In the genomic region with DNA sequence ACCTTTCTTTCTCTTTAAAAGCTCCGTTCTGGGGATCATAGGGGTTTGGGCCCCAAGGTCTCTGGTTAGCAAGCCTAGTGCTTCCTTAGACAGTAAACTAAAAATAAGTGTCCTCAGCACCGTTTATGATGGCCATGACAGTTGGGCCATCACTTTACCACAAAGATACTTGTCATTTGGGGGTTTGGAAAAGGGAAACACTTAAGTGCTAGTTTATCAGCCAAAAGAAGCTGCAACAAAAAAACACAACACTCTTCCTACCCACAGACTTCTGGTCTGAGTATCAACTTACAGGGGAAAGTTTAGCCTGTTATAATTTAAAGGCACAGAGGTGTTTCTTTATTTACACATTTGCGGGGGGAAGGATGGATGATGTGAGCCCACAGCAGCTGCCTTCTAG, we compare ENCODE assay signal across 12 cellular contexts.
A peak's percentile ranks its signal among the peaks of the same experiment; 100 is the strongest.
DNase-seq lines count a peak whose midpoint lies in the region; ATAC-seq, FAIRE-seq and TF ChIP-seq lines count a peak whose summit lies in the region.
"Had no signal": no experiment of that assay in that cellular context is flagged by ENCODE, and none has a peak within 500 bp of the region (broad histone marks: within the 10 kb centered on the region; RNA-seq: fewer than 3 reads in every experiment).

No MANE protein-coding gene starts in this region.

- H3K9me1 ChIP-seq in K562 (ENCODE audit: control insufficient read depth, insufficient read depth, low read length): no peaks in the 10 kb centered on the region

- peaks cover 0 to 11% (median 5%) of the 10 kb centered on the region in 7 donors for H3K9me3 Mint-ChIP-seq in CD14-positive monocyte

- H3K36me3 ChIP-seq in K562 (ENCODE audit: control insufficient read depth, insufficient read depth, low read length): no peaks in the 10 kb centered on the region

- H3K27ac Mint-ChIP-seq in CD14-positive monocyte: peak overlapping the region; percentile 65 to 91 (median 79)

- ATAC-seq in K562: no peak
- no peak for ATAC-seq in GM19397 (IDR thresholded peaks at IDR 0.05; ENCODE audit: unreplicated experiment)

- no peaks in the 10 kb centered on the region for H3K9me3 ChIP-seq in K562 (replicated peaks; ENCODE audit: control insufficient read depth, insufficient read depth, low read depth, low read length)
- H3K9me3 ChIP-seq: testis had no signal

- DNase-seq in CD14-positive monocyte (ENCODE audit: low spot score) (no peak), GM19239 (ENCODE audit: insufficient read length, low spot score) (no peak), NOMO-1 treated with dmso at 0.1 percent for 144 hours (lab: John Stamatoyannopoulos, UW; ENCODE audit: unreplicated experiment) (peak; percentile 92), K562 (ENCODE audit: extremely low read depth in 1 of 4, low spot score in 3 of 4) (no peak), NCI-H526 (lab: John Stamatoyannopoulos, UW) (no peak), D341Med (ENCODE audit: low spot score) (no peak)
- no peak for DNase-seq in stimulated activated CD4-positive, alpha-beta T cell treated with anti-CD3 and anti-CD28 coated beads, Interleukin-4, amount 100 ng/mL, for 4 hours
- DNase-seq: aorta, NCI-H524 treated with DMSO at 0.1 percent for 48 hours, testis had no signal

- CTCF ChIA-PET in K562 (lab: Yijun Ruan, JAX; ENCODE audit: low intra/inter-chr PET ratio): no interaction called here

- intact Hi-C loops in CD14-positive monocyte (cut with micrococcal nuclease) (no loop called here), K562 (cut with micrococcal nuclease) (no loop called here)

- no peak for TF ChIP-seq EP300 in K562 (IDR thresholded peaks at IDR 0.05; ENCODE audit: low read length)

- H3K4me3 ChIP-seq in K562: no peak overlapping the region
- H3K4me3 ChIP-seq: testis had no signal

- peaks cover 0 to 3% of the 10 kb centered on the region in 2 experiments; a peak in 1 of 5 replicates for H3K27me3 ChIP-seq in K562 (ENCODE audit: control insufficient read depth in 2 of 2, insufficient read depth in 2 of 2, low read length in 2 of 2)
- H3K27me3 ChIP-seq: testis had no signal

- BruUV-seq in K562 (replicated peaks; lab: Mats Ljungman, UMichigan): no TSS peak

- peaks cover 46% of the 10 kb centered on the region for H3K4me1 Mint-ChIP-seq in CD14-positive monocyte

- H4K20me1 ChIP-seq in K562 (replicated peaks; ENCODE audit: control insufficient read depth, insufficient read depth, low read length): no peaks in the 10 kb centered on the region

- H3K27me3 Mint-ChIP-seq in CD14-positive monocyte (ENCODE audit: low read depth in 3 of 3): peaks cover 0 to 2% (median 0%) of the 10 kb centered on the region in 3 donors

- FAIRE-seq in GM19239 (lab: Jason Lieb, UNC) (peak; percentile 69), K562 (lab: Jason Lieb, UNC) (no peak)
- FAIRE-seq: GM18507 had no signal

- peak overlapping the region; percentile 43 to 54 for H3K4me3 Mint-ChIP-seq in CD14-positive monocyte

- no peak overlapping the region for H3K9ac ChIP-seq in K562 (ENCODE audit: insufficient read depth in 1 of 2, low read depth in 2 of 2, low read length in 2 of 2)

- H2AFZ ChIP-seq in K562 (ENCODE audit: low read depth, low read length): no peak overlapping the region; the same call in 1 of the 2 replicates

- no peaks in the 10 kb centered on the region; a peak in 2 of 5 replicates for H3K4me1 ChIP-seq in K562 (replicated peaks in 1 of 2; ENCODE audit: control insufficient read depth in 2 of 2, insufficient read depth in 2 of 2, low read length in 2 of 2)
- H3K4me1 ChIP-seq: testis had no signal

- 13% methylated on average over 3 of the region's 3 CpGs for WGBS in K562 (ENCODE audit: insufficient coverage, low coverage, missing lambda C conversion rate)

- in situ Hi-C loops in K562 (cut with MboI): no loop called here

- no peak for TF ChIP-seq POLR2A in K562 (conservative IDR thresholded peaks at IDR 0.05)

- POLR2A ChIA-PET in K562 (lab: Yijun Ruan, JAX): interaction anchor here (0.5 kb wide), 1 partner anchor 13 kb away, joined by 3 read pairs; no protein-coding TSS in a partner anchor

- H3K27ac ChIP-seq in K562 (ENCODE audit: extremely low read depth, low read depth, low read length): 0 out of 3 replicates have a peak overlapping the region, but pooled peaks have one; percentile 7
- H3K27ac ChIP-seq: testis had no signal

- H3K4me2 ChIP-seq in K562 (ENCODE audit: insufficient read depth, low read length): no peak overlapping the region

- H3K36me3 Mint-ChIP-seq in CD14-positive monocyte: peaks cover 4 to 5% of the 10 kb centered on the region in 2 donors

- no peak for TF ChIP-seq CTCF in CD14-positive monocyte (IDR thresholded peaks at IDR 0.05)
- no peak for TF ChIP-seq CTCF in K562 (IDR thresholded peaks at IDR 0.05 in 2 of 3, conservative IDR thresholded peaks at IDR 0.05 in 1 of 3; ENCODE audit: insufficient read depth in 2 of 3, low read depth in 1 of 3, low read length in 3 of 3)

- no peaks in the 10 kb centered on the region for H3K79me2 ChIP-seq in K562 (ENCODE audit: control insufficient read depth, insufficient read depth, low read length)

- peak; percentile 4 to 17; a peak in 1 of 4 replicates for TF ChIP-seq RAD21 in K562 (CRISPR knock-in tag; conservative IDR thresholded peaks at IDR 0.05 in 1 of 2, IDR thresholded peaks at IDR 0.05 in 1 of 2)

TF ChIP-seq in K562, 482 proteins besides CTCF, POLR2A, EP300 and RAD21:
- no peak for TF ChIP-seq WHSC1 (IDR thresholded peaks at IDR 0.05; ENCODE audit: low read length)
- TF ChIP-seq ZNF384 (IDR thresholded peaks at IDR 0.05; ENCODE audit: low read depth, low read length): no peak
- TF ChIP-seq ZNF445 (CRISPR knock-in tag; IDR thresholded peaks at IDR 0.05; ENCODE audit: low read depth): peak; percentile 69; the same call in 1 of the 2 replicates
- TF ChIP-seq FOSL1 (tag; conservative IDR thresholded peaks at IDR 0.05): 0 out of 2 replicates have a peak, but pooled peaks have one; percentile 19
- TF ChIP-seq, protein P1, sequence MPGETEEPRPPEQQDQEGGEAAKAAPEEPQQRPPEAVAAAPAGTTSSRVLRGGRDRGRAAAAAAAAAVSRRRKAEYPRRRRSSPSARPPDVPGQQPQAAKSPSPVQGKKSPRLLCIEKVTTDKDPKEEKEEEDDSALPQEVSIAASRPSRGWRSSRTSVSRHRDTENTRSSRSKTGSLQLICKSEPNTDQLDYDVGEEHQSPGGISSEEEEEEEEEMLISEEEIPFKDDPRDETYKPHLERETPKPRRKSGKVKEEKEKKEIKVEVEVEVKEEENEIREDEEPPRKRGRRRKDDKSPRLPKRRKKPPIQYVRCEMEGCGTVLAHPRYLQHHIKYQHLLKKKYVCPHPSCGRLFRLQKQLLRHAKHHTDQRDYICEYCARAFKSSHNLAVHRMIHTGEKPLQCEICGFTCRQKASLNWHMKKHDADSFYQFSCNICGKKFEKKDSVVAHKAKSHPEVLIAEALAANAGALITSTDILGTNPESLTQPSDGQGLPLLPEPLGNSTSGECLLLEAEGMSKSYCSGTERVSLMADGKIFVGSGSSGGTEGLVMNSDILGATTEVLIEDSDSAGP (CRISPR knock-in tag; IDR thresholded peaks at IDR 0.05): peak; percentile 82
- TF ChIP-seq, protein P2, sequence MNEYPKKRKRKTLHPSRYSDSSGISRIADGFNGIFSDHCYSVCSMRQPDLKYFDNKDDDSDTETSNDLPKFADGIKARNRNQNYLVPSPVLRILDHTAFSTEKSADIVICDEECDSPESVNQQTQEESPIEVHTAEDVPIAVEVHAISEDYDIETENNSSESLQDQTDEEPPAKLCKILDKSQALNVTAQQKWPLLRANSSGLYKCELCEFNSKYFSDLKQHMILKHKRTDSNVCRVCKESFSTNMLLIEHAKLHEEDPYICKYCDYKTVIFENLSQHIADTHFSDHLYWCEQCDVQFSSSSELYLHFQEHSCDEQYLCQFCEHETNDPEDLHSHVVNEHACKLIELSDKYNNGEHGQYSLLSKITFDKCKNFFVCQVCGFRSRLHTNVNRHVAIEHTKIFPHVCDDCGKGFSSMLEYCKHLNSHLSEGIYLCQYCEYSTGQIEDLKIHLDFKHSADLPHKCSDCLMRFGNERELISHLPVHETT (CRISPR knock-in tag; conservative IDR thresholded peaks at IDR 0.05 in 1 of 2, IDR thresholded peaks at IDR 0.05 in 1 of 2): 0 out of 4 replicates have a peak, but pooled peaks of 1 of the 2 experiments have one; percentile 30
- no peak for TF ChIP-seq ZNF583 (CRISPR knock-in tag; IDR thresholded peaks at IDR 0.05)
- peak; percentile 49; the same call in 1 of the 2 replicates for TF ChIP-seq TCF3 (CRISPR knock-in tag; IDR thresholded peaks at IDR 0.05)
- TF ChIP-seq ZFP1 (CRISPR knock-in tag; IDR thresholded peaks at IDR 0.05): peak; percentile 86
- no peak for TF ChIP-seq SRSF7 (optimal IDR thresholded peaks at IDR 0.05; ENCODE audit: low read depth, low read length)
- no peak for TF ChIP-seq PML (IDR thresholded peaks at IDR 0.05; ENCODE audit: low read length)
